Comparison of ENCODE assay signal across 8 cellular contexts in the genomic region with DNA sequence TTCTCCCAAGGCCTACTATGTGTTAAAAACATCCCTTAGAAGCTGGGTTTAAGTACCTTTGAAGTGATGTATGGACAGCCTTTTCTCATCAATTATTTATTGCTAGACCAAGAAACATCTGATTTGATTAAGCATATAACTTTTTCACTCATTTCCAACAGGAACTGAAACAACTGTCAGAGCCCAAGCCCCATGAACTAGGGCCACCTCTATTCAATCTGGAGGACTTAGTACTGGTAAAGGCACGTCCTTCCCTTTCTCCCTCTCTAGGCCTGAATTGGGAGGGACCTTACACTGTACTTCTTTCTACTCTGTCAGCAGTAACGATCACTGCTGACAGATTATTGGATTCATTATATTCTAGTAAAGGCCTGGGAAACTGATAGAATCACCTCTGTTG.
"Had no signal": no experiment of that assay in that cellular context is flagged by ENCODE, and none has a peak within 500 bp of the region (broad histone marks: within the 10 kb centered on the region; RNA-seq: fewer than 3 reads in every experiment).

No MANE protein-coding gene starts in this region.

- ATAC-seq: HepG2, K562 had no signal

- H3K9ac ChIP-seq: KMS-11 had no signal

- H3K27ac ChIP-seq: HL-60, KMS-11 had no signal

- H3K4me3 ChIP-seq: K562 had no signal

- H3K4me2 ChIP-seq: KMS-11 had no signal

- DNase-seq: IMR-90, KBM-7, KG1 had no signal

- FAIRE-seq: HepG2, HTR-8/SVneo, K562 had no signal
